ENCODE assay signal across 14 cellular contexts in the genomic region with DNA sequence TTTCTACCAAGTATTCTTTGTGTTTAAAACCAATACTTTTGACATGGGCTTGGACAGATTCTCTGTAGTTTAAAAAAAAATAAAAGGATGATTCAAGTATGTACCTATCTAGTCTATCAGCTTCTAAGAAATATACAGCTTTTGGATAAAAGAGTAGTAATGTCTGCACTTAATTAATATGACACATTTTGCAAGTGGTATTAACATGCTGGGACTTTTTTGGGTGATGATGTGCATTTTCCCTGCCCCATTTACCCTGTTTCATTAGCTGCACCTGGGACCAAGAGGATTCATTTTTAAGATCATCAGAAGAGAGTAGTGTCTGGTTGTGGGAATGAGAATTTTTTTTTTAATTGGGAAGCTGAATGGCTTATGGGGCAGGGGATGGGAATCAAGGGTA.
DNase-seq lines count a peak whose midpoint lies in the region; ATAC-seq, FAIRE-seq and TF ChIP-seq lines count a peak whose summit lies in the region.
"Had no signal": no experiment of that assay in that cellular context is flagged by ENCODE, and none has a peak within 500 bp of the region (broad histone marks: within the 10 kb centered on the region; RNA-seq: fewer than 3 reads in every experiment).

No MANE protein-coding gene starts in this region.

- H3K9me3 ChIP-seq in SK-N-MC (ENCODE audit: low read depth, low read length) (peaks cover 3% of the 10 kb centered on the region; the same call in 1 of the 2 replicates), MG63 (no peaks in the 10 kb centered on the region), breast epithelium (no peaks in the 10 kb centered on the region)

- H3K27ac ChIP-seq in SK-N-MC (peak overlapping the region; percentile 72), breast epithelium (no peak overlapping the region)
- H3K27ac ChIP-seq: left lung had no signal

- H3K36me3 ChIP-seq in SK-N-MC (ENCODE audit: insufficient read depth, low read length) (peaks cover 19% of the 10 kb centered on the region), MG63 (no peaks in the 10 kb centered on the region), breast epithelium (no peaks in the 10 kb centered on the region)

- H3K27ac Mint-ChIP-seq in activated naive CD8-positive, alpha-beta T cell treated with anti-CD3 and anti-CD28 coated beads for 36 hours = peak overlapping the region; percentile 93
- H3K27ac Mint-ChIP-seq in stimulated activated effector memory CD8-positive, alpha-beta T cell treated with anti-CD3 and anti-CD28 coated beads, Interleukin-12 subunit alpha, Interleukin-12 subunit beta, amount 100 ng/mL, for 72 hours = peak overlapping the region; percentile 96

- no peak overlapping the region for H3K9ac ChIP-seq in SK-N-MC (ENCODE audit: insufficient read length)

- TF ChIP-seq POLR2A in breast epithelium (IDR thresholded peaks at IDR 0.05) = no peak
- TF ChIP-seq POLR2A in GM12892 (IDR thresholded peaks at IDR 0.05; ENCODE audit: low read depth, low read length) = no peak

- peaks cover 18% of the 10 kb centered on the region for H3K9me3 Mint-ChIP-seq in activated naive CD8-positive, alpha-beta T cell treated with anti-CD3 and anti-CD28 coated beads for 36 hours
- no peaks in the 10 kb centered on the region for H3K9me3 Mint-ChIP-seq in stimulated activated effector memory CD8-positive, alpha-beta T cell treated with anti-CD3 and anti-CD28 coated beads, Interleukin-12 subunit alpha, Interleukin-12 subunit beta, amount 100 ng/mL, for 72 hours

- H3K4me1 Mint-ChIP-seq in activated naive CD8-positive, alpha-beta T cell treated with anti-CD3 and anti-CD28 coated beads for 36 hours = peaks cover 76% of the 10 kb centered on the region
- peaks cover 78% of the 10 kb centered on the region for H3K4me1 Mint-ChIP-seq in stimulated activated effector memory CD8-positive, alpha-beta T cell treated with anti-CD3 and anti-CD28 coated beads, Interleukin-12 subunit alpha, Interleukin-12 subunit beta, amount 100 ng/mL, for 72 hours

- peak; percentile 47 for ATAC-seq in stimulated activated effector memory CD8-positive, alpha-beta T cell treated with anti-CD3 and anti-CD28 coated beads, Interleukin-12 subunit alpha, Interleukin-12 subunit beta, amount 100 ng/mL, for 72 hours
- ATAC-seq: sciatic nerve had no signal

- peaks cover 60% of the 10 kb centered on the region for H3K36me3 Mint-ChIP-seq in activated naive CD8-positive, alpha-beta T cell treated with anti-CD3 and anti-CD28 coated beads for 36 hours
- peaks cover 47% of the 10 kb centered on the region for H3K36me3 Mint-ChIP-seq in stimulated activated effector memory CD8-positive, alpha-beta T cell treated with anti-CD3 and anti-CD28 coated beads, Interleukin-12 subunit alpha, Interleukin-12 subunit beta, amount 100 ng/mL, for 72 hours

- no peaks in the 10 kb centered on the region for H3K27me3 Mint-ChIP-seq in activated naive CD8-positive, alpha-beta T cell treated with anti-CD3 and anti-CD28 coated beads for 36 hours

- no peak for TF ChIP-seq CTCF in breast epithelium (IDR thresholded peaks at IDR 0.05)

- no peak for FAIRE-seq in GM12892 (lab: Jason Lieb, UNC)
- FAIRE-seq: D721Med had no signal

- H3K4me3 Mint-ChIP-seq in activated naive CD8-positive, alpha-beta T cell treated with anti-CD3 and anti-CD28 coated beads for 36 hours = peak overlapping the region; percentile 54
- H3K4me3 Mint-ChIP-seq in stimulated activated effector memory CD8-positive, alpha-beta T cell treated with anti-CD3 and anti-CD28 coated beads, Interleukin-12 subunit alpha, Interleukin-12 subunit beta, amount 100 ng/mL, for 72 hours = peak overlapping the region; percentile 57

- H3K27me3 ChIP-seq in MG63 (no peaks in the 10 kb centered on the region), breast epithelium (no peaks in the 10 kb centered on the region)
- H3K27me3 ChIP-seq: left lung had no signal

- no peaks in the 10 kb centered on the region for H3K4me1 ChIP-seq in breast epithelium

- H3K4me3 ChIP-seq in SK-N-MC (peak overlapping the region; percentile 35; the same call in 1 of the 2 replicates), MG63 (no peak overlapping the region), breast epithelium (no peak overlapping the region)
- H3K4me3 ChIP-seq: left lung had no signal

- peak; percentile 47 for DNase-seq in activated naive CD4-positive, alpha-beta T cell treated with Interleukin-2 at 50 U/mL for 16 hours
- no peak for DNase-seq in activated naive CD4-positive, alpha-beta T cell (lab: John Stamatoyannopoulos, UW)
- no peak for DNase-seq in SK-N-MC (ENCODE audit: low read depth, low spot score)
- DNase-seq in activated naive CD8-positive, alpha-beta T cell treated with anti-CD3 and anti-CD28 coated beads for 36 hours = peak; percentile 41
- DNase-seq in stimulated activated effector memory CD8-positive, alpha-beta T cell treated with anti-CD3 and anti-CD28 coated beads, Interleukin-12 subunit alpha, Interleukin-12 subunit beta, amount 100 ng/mL, for 72 hours (ENCODE audit: low spot score in 2 of 2) = no peak
- DNase-seq in MG63 = no peak
- DNase-seq in breast epithelium (ENCODE audit: low spot score in 2 of 2) = no peak
- no peak for DNase-seq in GM12892 (ENCODE audit: insufficient read length)
- DNase-seq: effector CD4-positive, alpha-beta T cell; left lung; NK-92 treated with Interleukin-12 subunit alpha and Interleukin-12 subunit beta, amount 100 ng/mL, for 24 hours; SHP77 had no signal

- intact Hi-C loops in breast epithelium (cut with DNase I; ENCODE audit: low total_unique reads) = no loop called here

Comparison
In these comparisons a context has a peak if more than half of its experiments do, and no peak if none do; other contexts are left out.
1. DNase-seq: peak in activated naive CD4-positive, alpha-beta T cell treated with Interleukin-2 at 50 U/mL for 16 hours (single experiment) and activated naive CD8-positive, alpha-beta T cell treated with anti-CD3 and anti-CD28 coated beads for 36 hours (single experiment); none in activated naive CD4-positive, alpha-beta T cell (0 of 4), SK-N-MC (single experiment), stimulated activated effector memory CD8-positive, alpha-beta T cell treated with anti-CD3 and anti-CD28 coated beads, Interleukin-12 subunit alpha, Interleukin-12 subunit beta, amount 100 ng/mL, for 72 hours (0 of 2), MG63 (single experiment), breast epithelium (0 of 2) and GM12892 (single experiment).